In genomic region chr16:59432934-59433333, GRCh38 we compare ENCODE assay signal across 31 cellular contexts.
"Had no signal": no experiment of that assay in that cellular context is flagged by ENCODE, and none has a peak within 500 bp of the region (broad histone marks: within the 10 kb centered on the region; RNA-seq: fewer than 3 reads in every experiment).

No MANE protein-coding gene starts in this region.

- H3K4me3 ChIP-seq: adrenal gland, SJSA1 had no signal

- H3K27ac ChIP-seq: adrenal gland, brain microvascular endothelial cell, KMS-11, SJSA1, VCaP had no signal

- H3K4me3 Mint-ChIP-seq: activated B cell treated with CpG ODN at 0.5 μM for 24 hours; activated CD4-positive, alpha-beta memory T cell treated with anti-CD3 and anti-CD28 coated beads for 36 hours; activated naive CD4-positive, alpha-beta T cell treated with anti-CD3 and anti-CD28 coated beads for 36 hours; activated T-cell treated with anti-CD3 and anti-CD28 coated beads, Interleukin-2, amount 50 U/mL, for 4 hours; activated T-helper 1 cell treated with anti-CD3 and anti-CD28 coated beads, Interleukin-12 subunit alpha, Interleukin-12 subunit beta, Interleukin-2, Interleukin-4 antibody, amounts not matched to agents 30 ng/mL and 10 ng/mL and 1 ng/mL, durations not matched to agents 14 hours and 24 hours and 36 hours had no signal

- ATAC-seq: activated naive CD4-positive, alpha-beta T cell treated with anti-CD3 and anti-CD28 coated beads, Interleukin-2, amount 50 U/mL, for 72 hours; activated T-cell treated with anti-CD3 and anti-CD28 coated beads, Interleukin-2, amount 50 U/mL, for 4 hours; Panc1 had no signal

- H3K27me3 ChIP-seq: adrenal gland, brain microvascular endothelial cell, SJSA1 had no signal

- H3K9ac ChIP-seq: KMS-11 had no signal

- H3K4me2 ChIP-seq: KMS-11 had no signal

- H3K36me3 ChIP-seq: adrenal gland, brain microvascular endothelial cell, SJSA1 had no signal

- H3K4me1 Mint-ChIP-seq: activated B cell treated with CpG ODN at 0.5 μM for 24 hours had no signal

- H3K9me3 ChIP-seq: adrenal gland, SJSA1 had no signal

- DNase-seq: activated B cell treated with CpG ODN at 0.5 μM for 24 hours; activated CD4-positive, alpha-beta memory T cell treated with anti-CD3 and anti-CD28 coated beads for 36 hours; activated CD4-positive, alpha-beta T cell treated with anti-CD3 and anti-CD28 coated beads for 4 hours; activated CD4-positive, alpha-beta T cell treated with anti-CD3 and anti-CD28 coated beads, Interleukin-2, amount 50 U/mL, for 1 hour; activated CD4-positive, CD25-positive, alpha-beta regulatory T cell treated with anti-CD3 and anti-CD28 coated beads, Interleukin-2, amount 50 U/mL, for 72 hours; activated CD8-positive, alpha-beta memory T cell treated with anti-CD3 and anti-CD28 coated beads, Interleukin-2, amount 50 U/mL, for 4 hours; activated gamma-delta T cell treated with Interleukin-2 at 50 U/mL for 16 hours; activated naive CD4-positive, alpha-beta T cell treated with anti-CD3 and anti-CD28 coated beads for 36 hours; activated T-cell treated with anti-CD3 and anti-CD28 coated beads for 4 hours; activated T-cell treated with anti-CD3 and anti-CD28 coated beads, Interleukin-2, amount 50 U/mL, for 4 hours; brain microvascular endothelial cell; central memory CD4-positive, alpha-beta T cell; NCI-H1048; NCI-H1436 treated with DMSO at 0.1 percent for 48 hours; NCI-H1694 treated with DMSO at 0.1 percent for 48 hours; NCI-H2029; NCI-H345; NCI-H524 treated with DMSO at 0.1 percent for 48 hours; RPMI8226; SHP77 treated with DMSO at 0.1 percent for 48 hours; SW 1271; T-helper 1 cell; T-helper 2 cell; T-helper 9 cell had no signal

- H3K9me3 Mint-ChIP-seq: activated naive CD4-positive, alpha-beta T cell treated with anti-CD3 and anti-CD28 coated beads for 36 hours; activated naive CD4-positive, alpha-beta T cell treated with anti-CD3 and anti-CD28 coated beads, Interleukin-2, amount 50 U/mL, for 72 hours; activated T-helper 1 cell treated with anti-CD3 and anti-CD28 coated beads, Interleukin-12 subunit alpha, Interleukin-12 subunit beta, Interleukin-2, Interleukin-4 antibody, amounts not matched to agents 30 ng/mL and 10 ng/mL and 1 ng/mL, durations not matched to agents 14 hours and 24 hours and 36 hours had no signal

- H3K27ac Mint-ChIP-seq: activated B cell treated with CpG ODN at 0.5 μM for 24 hours; activated CD4-positive, alpha-beta memory T cell treated with anti-CD3 and anti-CD28 coated beads for 36 hours; activated naive CD4-positive, alpha-beta T cell treated with anti-CD3 and anti-CD28 coated beads for 36 hours; activated naive CD4-positive, alpha-beta T cell treated with anti-CD3 and anti-CD28 coated beads, Interleukin-2, amount 50 U/mL, for 72 hours; activated T-helper 1 cell treated with anti-CD3 and anti-CD28 coated beads, Interleukin-12 subunit alpha, Interleukin-12 subunit beta, Interleukin-2, Interleukin-4 antibody, amounts not matched to agents 30 ng/mL and 10 ng/mL and 1 ng/mL, durations not matched to agents 14 hours and 24 hours and 36 hours had no signal

- H3K4me1 ChIP-seq: adrenal gland, SJSA1 had no signal

- H3K36me3 Mint-ChIP-seq: activated CD4-positive, alpha-beta memory T cell treated with anti-CD3 and anti-CD28 coated beads for 36 hours; activated naive CD4-positive, alpha-beta T cell treated with anti-CD3 and anti-CD28 coated beads, Interleukin-2, amount 50 U/mL, for 72 hours had no signal

- H3K27me3 Mint-ChIP-seq: activated B cell treated with CpG ODN at 0.5 μM for 24 hours; activated CD4-positive, alpha-beta memory T cell treated with anti-CD3 and anti-CD28 coated beads for 36 hours had no signal
